Comparison of ENCODE assay signal across 1 cellular context in genomic region chrY:10973422-10973821, GRCh38.
TF ChIP-seq lines count a peak whose summit lies in the region.

No MANE protein-coding gene starts in this region.

TF ChIP-seq in HepG2, 621 proteins besides CTCF, POLR2A, EP300 and RAD21 (continued from another document):
- no peak for TF ChIP-seq ZBTB39 (CRISPR knock-in tag; IDR thresholded peaks at IDR 0.05)
- TF ChIP-seq ZNF891 (CRISPR knock-in tag; IDR thresholded peaks at IDR 0.05) = no peak
- no peak for TF ChIP-seq CENPX (CRISPR knock-in tag; IDR thresholded peaks at IDR 0.05)
- no peak for TF ChIP-seq ZC3H4 (CRISPR knock-in tag; IDR thresholded peaks at IDR 0.05; ENCODE audit: borderline replicate concordance)
- no peak for TF ChIP-seq MXD1 (CRISPR knock-in tag; IDR thresholded peaks at IDR 0.05)
- no peak for TF ChIP-seq HNF4G (IDR thresholded peaks at IDR 0.05; ENCODE audit: borderline replicate concordance, low read depth, low read length)
- TF ChIP-seq HNF4G (CRISPR knock-in tag; IDR thresholded peaks at IDR 0.05; ENCODE audit: borderline replicate concordance, low read depth) = no peak
- no peak for TF ChIP-seq ZNF761 (CRISPR knock-in tag; conservative IDR thresholded peaks at IDR 0.05)
- no peak for TF ChIP-seq KMT2A (CRISPR knock-in tag; IDR thresholded peaks at IDR 0.05)
- TF ChIP-seq RNF219 (CRISPR knock-in tag; IDR thresholded peaks at IDR 0.05) = no peak
- TF ChIP-seq ZNF775 (CRISPR knock-in tag; IDR thresholded peaks at IDR 0.05; ENCODE audit: borderline replicate concordance) = no peak
